Comparison of ENCODE assay signal across 12 cellular contexts in the genomic region with DNA sequence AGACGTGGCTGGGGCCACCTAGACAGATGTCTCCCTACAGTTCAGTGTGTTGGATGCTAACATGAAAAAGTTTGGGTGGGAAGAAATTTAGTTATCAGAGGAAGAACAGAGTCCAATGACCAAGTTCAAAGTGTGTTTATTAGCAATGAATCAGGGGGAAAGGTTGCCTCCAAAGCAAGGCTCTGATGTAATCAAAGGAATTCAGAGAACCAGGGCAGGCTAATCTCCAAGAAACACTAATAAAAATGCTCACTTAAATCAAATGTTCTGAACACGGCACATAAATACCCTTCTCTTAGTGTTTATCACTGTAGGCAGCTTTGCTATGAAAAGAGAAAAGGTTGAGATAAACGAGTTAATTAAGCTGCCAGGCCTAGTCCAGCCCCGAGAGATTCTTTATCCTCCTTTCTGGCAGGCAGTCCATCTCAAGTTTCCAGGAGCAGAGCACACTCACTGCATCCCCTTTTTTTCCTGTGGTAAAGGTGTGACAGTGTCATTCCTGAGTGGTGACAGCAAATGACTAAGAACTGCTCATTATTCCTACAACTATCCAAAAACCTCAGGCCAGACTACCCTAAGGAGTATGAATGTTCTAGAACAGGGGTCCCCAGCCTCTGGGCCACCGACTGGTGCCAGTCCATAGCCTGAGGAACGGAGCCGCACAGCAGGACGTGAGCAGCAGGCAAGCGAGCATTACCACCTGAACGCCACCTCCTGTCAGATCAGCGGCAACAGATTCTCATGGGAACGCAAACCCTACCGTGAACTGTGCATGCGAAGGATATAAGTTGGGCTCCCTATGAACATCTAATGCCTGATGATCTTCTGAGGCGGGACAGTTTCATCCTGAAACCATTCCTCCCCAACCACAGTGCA.
DNase-seq lines count a peak whose midpoint lies in the region; ATAC-seq and TF ChIP-seq lines count a peak whose summit lies in the region.
"Had no signal": no experiment of that assay in that cellular context is flagged by ENCODE, and none has a peak within 500 bp of the region (broad histone marks: within the 10 kb centered on the region; RNA-seq: fewer than 3 reads in every experiment).

No MANE protein-coding gene starts in this region.

- DNase-seq in AG08396 (ENCODE audit: low spot score) (peak; percentile 55), LoVo (ENCODE audit: low spot score) (peak; percentile 88), epithelial cell of esophagus (ENCODE audit: low read depth) (peak; percentile 27), mesenchymal stem cell (peak; percentile 18), HuH-7.5 (ENCODE audit: low spot score) (no peak)
- DNase-seq in activated T-cell treated with anti-CD3 and anti-CD28 coated beads, Interleukin-2, amount 50 U/mL, for 1 hour = no peak
- DNase-seq: anterior cingulate cortex, esophagus squamous epithelium, NCI-H748 treated with DMSO at 0.1 percent for 48 hours had no signal

- no peak for ATAC-seq in GM21717 (IDR thresholded peaks at IDR 0.05; ENCODE audit: unreplicated experiment)
- no peak for ATAC-seq in HG02678 (IDR thresholded peaks at IDR 0.05; ENCODE audit: unreplicated experiment)

- no peak overlapping the region for H3K9ac ChIP-seq in mesenchymal stem cell (ENCODE audit: low read length)
- H3K9ac ChIP-seq: BLaER1 treated with 17β-estradiol and CSF1 and Interleukin-3, amounts not matched to agents 10 nM and 100 nM had no signal

- H3K18ac ChIP-seq in mesenchymal stem cell (ENCODE audit: low read depth in 1 of 2, low read length in 2 of 2) = no peak overlapping the region

- no peak overlapping the region for H3K14ac ChIP-seq in mesenchymal stem cell (ENCODE audit: low read length in 2 of 2)

- H2AK5ac ChIP-seq in mesenchymal stem cell (ENCODE audit: low read length, severe bottlenecking) = peak overlapping the region; percentile 26

- no peaks in the 10 kb centered on the region for H3K9me3 ChIP-seq in mesenchymal stem cell (ENCODE audit: control insufficient read depth, low read length)
- H3K9me3 ChIP-seq: BLaER1 treated with 17β-estradiol and CSF1 and Interleukin-3, amounts not matched to agents 10 nM and 100 nM; esophagus squamous epithelium had no signal

- peaks cover 16% of the 10 kb centered on the region for H3K79me1 ChIP-seq in mesenchymal stem cell (replicated peaks; ENCODE audit: low read length, poor library complexity, severe bottlenecking)

- H2BK15ac ChIP-seq in mesenchymal stem cell (ENCODE audit: low read depth, poor library complexity, severe bottlenecking) = no peak overlapping the region

- H2BK12ac ChIP-seq in mesenchymal stem cell (ENCODE audit: low read length in 2 of 2) = no peak overlapping the region

- H3K36me3 ChIP-seq in mesenchymal stem cell (ENCODE audit: control insufficient read depth in 1 of 2, insufficient read depth in 2 of 2, low read depth in 1 of 2, low read length in 2 of 2) = no peaks in the 10 kb centered on the region
- H3K36me3 ChIP-seq: BLaER1 treated with 17β-estradiol and CSF1 and Interleukin-3, amounts not matched to agents 10 nM and 100 nM; esophagus squamous epithelium had no signal

- peaks cover 6% of the 10 kb centered on the region for H3K4me1 ChIP-seq in mesenchymal stem cell (ENCODE audit: control insufficient read depth, insufficient read depth, low read depth, low read length)
- H3K4me1 ChIP-seq: BLaER1 treated with 17β-estradiol and CSF1 and Interleukin-3, amounts not matched to agents 10 nM and 100 nM; esophagus squamous epithelium had no signal

- H2AFZ ChIP-seq in mesenchymal stem cell (ENCODE audit: low read depth, low read length) = no peak overlapping the region

- H3K23ac ChIP-seq in mesenchymal stem cell (ENCODE audit: low read length in 2 of 2) = no peak overlapping the region

- no peak for TF ChIP-seq CTCF in epithelial cell of esophagus (IDR thresholded peaks at IDR 0.05; ENCODE audit: insufficient read depth, low read depth, low read length, missing control alignments)

- no peak overlapping the region for H3K4me2 ChIP-seq in mesenchymal stem cell (ENCODE audit: low read length, poor library complexity, severe bottlenecking)
- H3K4me2 ChIP-seq: BLaER1 treated with 17β-estradiol and CSF1 and Interleukin-3, amounts not matched to agents 10 nM and 100 nM had no signal

- H2BK120ac ChIP-seq in mesenchymal stem cell (ENCODE audit: low read depth, low read length) = no peak overlapping the region

- 79% methylated on average over 13 of the region's 15 CpGs for WGBS in mesenchymal stem cell

- no peak overlapping the region for H3K4ac ChIP-seq in mesenchymal stem cell (ENCODE audit: low read depth in 1 of 2, low read length in 2 of 2)

- H3K4me3 ChIP-seq in epithelial cell of esophagus (ENCODE audit: low read length) (no peak overlapping the region), mesenchymal stem cell (ENCODE audit: insufficient read depth in 1 of 2, low read depth in 1 of 2, low read length in 2 of 2) (no peak overlapping the region)
- H3K4me3 ChIP-seq: BLaER1 treated with 17β-estradiol and CSF1 and Interleukin-3, amounts not matched to agents 10 nM and 100 nM; esophagus squamous epithelium had no signal

- H4K91ac ChIP-seq in mesenchymal stem cell (ENCODE audit: low read length) = peak overlapping the region; percentile 57

- H3K27ac ChIP-seq in mesenchymal stem cell (ENCODE audit: low read length, poor library complexity, severe bottlenecking) = no peak overlapping the region
- H3K27ac ChIP-seq: BLaER1 treated with 17β-estradiol and CSF1 and Interleukin-3, amounts not matched to agents 10 nM and 100 nM had no signal

- no peak overlapping the region for H2BK5ac ChIP-seq in mesenchymal stem cell (ENCODE audit: low read depth, low read length, poor library complexity, severe bottlenecking)

- no peaks in the 10 kb centered on the region for H3K27me3 ChIP-seq in mesenchymal stem cell (ENCODE audit: control insufficient read depth in 1 of 2, insufficient read depth in 1 of 2, low read length in 2 of 2)
- H3K27me3 ChIP-seq: BLaER1 treated with 17β-estradiol and CSF1 and Interleukin-3, amounts not matched to agents 10 nM and 100 nM; esophagus squamous epithelium had no signal

- no peak overlapping the region for H4K8ac ChIP-seq in mesenchymal stem cell (ENCODE audit: low read length)

Comparison
In these comparisons a context has a peak if more than half of its experiments do, and no peak if none do; other contexts are left out.
1. DNase-seq: peak in AG08396 (single experiment), LoVo (single experiment), epithelial cell of esophagus (single experiment) and mesenchymal stem cell (single experiment); none in activated T-cell treated with anti-CD3 and anti-CD28 coated beads, Interleukin-2, amount 50 U/mL, for 1 hour (single experiment) and HuH-7.5 (single experiment).